Comparison of ENCODE assay signal across 25 cellular contexts in the genomic region with DNA sequence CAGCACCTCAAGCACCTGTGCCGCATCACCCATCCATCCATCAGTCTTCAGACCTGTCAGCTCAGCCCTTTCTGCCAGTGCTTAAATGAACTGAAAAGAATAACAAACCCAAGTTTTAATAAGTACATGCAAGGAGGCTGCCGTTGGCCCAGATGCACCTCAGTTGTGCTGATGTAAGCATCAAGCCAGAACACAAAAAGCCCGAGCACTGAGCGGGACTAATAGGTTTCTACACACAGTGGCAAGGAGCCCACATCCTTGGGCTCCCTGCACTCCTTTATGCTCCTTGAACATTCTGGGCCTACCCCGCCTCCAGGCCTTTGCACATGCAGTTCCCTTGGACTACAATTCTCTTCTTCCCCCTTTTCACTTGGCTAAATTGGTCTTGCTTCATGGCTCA.
A peak's percentile ranks its signal among the peaks of the same experiment; 100 is the strongest.
DNase-seq lines count a peak whose midpoint lies in the region; ATAC-seq, FAIRE-seq and TF ChIP-seq lines count a peak whose summit lies in the region.
"Had no signal": no experiment of that assay in that cellular context is flagged by ENCODE, and none has a peak within 500 bp of the region (broad histone marks: within the 10 kb centered on the region; RNA-seq: fewer than 3 reads in every experiment).

No MANE protein-coding gene starts in this region.

- WGBS in A549 (ENCODE audit: missing lambda C conversion rate), result 80% methylated on average over 5 of the region's 5 CpGs

- ATAC-seq in A549 (no peak), GM19328 (IDR thresholded peaks at IDR 0.05; ENCODE audit: unreplicated experiment) (no peak)
- ATAC-seq: GM12878 had no signal

- no peak for TF ChIP-seq POLR2A in A549 (IDR thresholded peaks at IDR 0.05; ENCODE audit: low read length)

- POLR2A ChIA-PET in A549 (lab: Yijun Ruan, JAX), result no interaction called here

- no peak for TF ChIP-seq RAD21 in A549 (conservative IDR thresholded peaks at IDR 0.05 in 1 of 2, IDR thresholded peaks at IDR 0.05 in 1 of 2)

- H2AFZ ChIP-seq in keratinocyte (ENCODE audit: control insufficient read depth, low read length), result no peak overlapping the region
- H2AFZ ChIP-seq: PC-9 had no signal

- no peaks in the 10 kb centered on the region; the same call in 2 of the 3 replicates for H3K4me1 ChIP-seq in A549
- no peaks in the 10 kb centered on the region for H3K4me1 ChIP-seq in keratinocyte (ENCODE audit: control insufficient read depth, extremely low read depth, insufficient read depth, low read length)
- H3K4me1 ChIP-seq: SJSA1 had no signal

- no peaks in the 10 kb centered on the region for H4K20me1 ChIP-seq in keratinocyte (ENCODE audit: control insufficient read depth, extremely low read depth, insufficient read depth, low read length)

- H3K79me2 ChIP-seq in keratinocyte (ENCODE audit: control insufficient read depth, insufficient read depth, low read length), result no peaks in the 10 kb centered on the region

- no peak for TF ChIP-seq EP300 in A549 (IDR thresholded peaks at IDR 0.05)

- dilution Hi-C loops in keratinocyte (cut with MboI; ENCODE audit: extremely low pct_ligation_motif_present, low sequenced_read_pairs), result no loop called here

- FAIRE-seq in A549 (lab: Jason Lieb, UNC) (no peak), keratinocyte (lab: Jason Lieb, UNC) (peak; percentile 60)
- FAIRE-seq: GM12878 had no signal

- TF ChIP-seq CTCF in A549 (IDR thresholded peaks at IDR 0.05) (no peak), keratinocyte (optimal IDR thresholded peaks at IDR 0.05 in 1 of 3, IDR thresholded peaks at IDR 0.05 in 1 of 3, conservative IDR thresholded peaks at IDR 0.05 in 1 of 3; ENCODE audit: extremely low read depth in 1 of 3, insufficient read depth in 2 of 3, low read length in 3 of 3) (no peak)

- no peaks in the 10 kb centered on the region for H3K9me3 ChIP-seq in A549
- H3K9me3 ChIP-seq in keratinocyte (ENCODE audit: control insufficient read depth, low read depth, low read length), result no peaks in the 10 kb centered on the region
- H3K9me3 ChIP-seq: SJSA1 had no signal

- H3K4me3 ChIP-seq in A549 (no peak overlapping the region), keratinocyte (ENCODE audit: control insufficient read depth in 2 of 3, extremely low read depth in 1 of 3, insufficient read depth in 2 of 3, low read depth in 1 of 3, low read length in 3 of 3) (no peak overlapping the region)
- H3K4me3 ChIP-seq: GM12878, PC-9, SJSA1 had no signal

- H3K27ac ChIP-seq in A549 (no peak overlapping the region), keratinocyte (ENCODE audit: control insufficient read depth, insufficient read depth, low read length) (no peak overlapping the region)
- H3K27ac ChIP-seq: HL-60, PC-9, SJSA1 had no signal

- no peaks in the 10 kb centered on the region for H3K9me1 ChIP-seq in keratinocyte (ENCODE audit: control insufficient read depth, extremely low read depth, insufficient read depth, low read length)

- DNase-seq in A549 (ENCODE audit: low read depth in 1 of 2, low spot score in 1 of 2) (no peak), anterior cingulate cortex (lab: John Stamatoyannopoulos, UW) (peak in 31 of 58 donors; percentile 2 to 62 (median 25)), keratinocyte (ENCODE audit: low read depth, low spot score) (no peak), pons (ENCODE audit: low spot score) (peak; percentile 19), NCI-H748 (lab: John Stamatoyannopoulos, UW; ENCODE audit: unreplicated experiment) (no peak), NCI-H526 treated with DMSO at 0.1 percent for 48 hours (lab: John Stamatoyannopoulos, UW) (no peak)
- no peak for DNase-seq in activated CD8-positive, alpha-beta memory T cell treated with anti-CD3 and anti-CD28 coated beads for 24 hours
- DNase-seq: 8988T; AML-193; CD4-positive, alpha-beta memory T cell; COR-L47; DMS53; EL; GDM1; NCI-H1092 treated with DMSO at 0.1 percent for 48 hours; NCI-H1436; NCI-H187; NCI-H446; NCI-H524 treated with DMSO at 0.1 percent for 48 hours; PC-9; Right ventricle myocardium superior had no signal

- H3K4me2 ChIP-seq in A549 (no peak overlapping the region), keratinocyte (ENCODE audit: control insufficient read depth, extremely low read depth, insufficient read depth, low read depth, low read length) (no peak overlapping the region)
- H3K4me2 ChIP-seq: PC-9 had no signal

- CTCF ChIA-PET in A549 (lab: Yijun Ruan, JAX), result no interaction called here

- peaks cover 3% of the 10 kb centered on the region for H3K27me3 ChIP-seq in keratinocyte (ENCODE audit: control insufficient read depth, extremely low read depth, insufficient read depth, low read length)
- H3K27me3 ChIP-seq: SJSA1 had no signal

- H3K9ac ChIP-seq in keratinocyte (ENCODE audit: control insufficient read depth, extremely low read depth, insufficient read depth, low read length), result no peak overlapping the region

- no peaks in the 10 kb centered on the region for H3K36me3 ChIP-seq in keratinocyte (ENCODE audit: control insufficient read depth in 2 of 2, extremely low read depth in 1 of 2, insufficient read depth in 2 of 2, low read length in 2 of 2)
- H3K36me3 ChIP-seq: SJSA1 had no signal

TF ChIP-seq in A549, 52 proteins besides CTCF, POLR2A, EP300 and RAD21:
- TF ChIP-seq, protein P1, sequence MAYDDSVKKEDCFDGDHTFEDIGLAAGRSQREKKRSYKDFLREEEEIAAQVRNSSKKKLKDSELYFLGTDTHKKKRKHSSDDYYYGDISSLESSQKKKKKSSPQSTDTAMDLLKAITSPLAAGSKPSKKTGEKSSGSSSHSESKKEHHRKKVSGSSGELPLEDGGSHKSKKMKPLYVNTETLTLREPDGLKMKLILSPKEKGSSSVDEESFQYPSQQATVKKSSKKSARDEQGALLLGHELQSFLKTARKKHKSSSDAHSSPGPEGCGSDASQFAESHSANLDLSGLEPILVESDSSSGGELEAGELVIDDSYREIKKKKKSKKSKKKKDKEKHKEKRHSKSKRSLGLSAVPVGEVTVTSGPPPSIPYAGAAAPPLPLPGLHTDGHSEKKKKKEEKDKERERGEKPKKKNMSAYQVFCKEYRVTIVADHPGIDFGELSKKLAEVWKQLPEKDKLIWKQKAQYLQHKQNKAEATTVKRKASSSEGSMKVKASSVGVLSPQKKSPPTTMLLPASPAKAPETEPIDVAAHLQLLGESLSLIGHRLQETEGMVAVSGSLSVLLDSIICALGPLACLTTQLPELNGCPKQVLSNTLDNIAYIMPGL (CRISPR knock-in tag; IDR thresholded peaks at IDR 0.05; ENCODE audit: borderline replicate concordance), result no peak
- peak; percentile 33 for TF ChIP-seq MAFK (IDR thresholded peaks at IDR 0.05; ENCODE audit: partially characterized antibody)
- no peak for TF ChIP-seq MYC (IDR thresholded peaks at IDR 0.05; ENCODE audit: borderline replicate concordance, low read length)
TF ChIP-seq in A549: peak in this region for 1.

Comparison
In these comparisons a context has a peak if more than half of its experiments do, and no peak if none do; other contexts are left out.
1. DNase-seq: peak in anterior cingulate cortex (31 of 58) and pons (single experiment); none in A549 (0 of 2), keratinocyte (single experiment), NCI-H748 (single experiment), activated CD8-positive, alpha-beta memory T cell treated with anti-CD3 and anti-CD28 coated beads for 24 hours (single experiment) and NCI-H526 treated with DMSO at 0.1 percent for 48 hours (single experiment).